Comparison of ENCODE assay signal across 8 cellular contexts in the genomic region with DNA sequence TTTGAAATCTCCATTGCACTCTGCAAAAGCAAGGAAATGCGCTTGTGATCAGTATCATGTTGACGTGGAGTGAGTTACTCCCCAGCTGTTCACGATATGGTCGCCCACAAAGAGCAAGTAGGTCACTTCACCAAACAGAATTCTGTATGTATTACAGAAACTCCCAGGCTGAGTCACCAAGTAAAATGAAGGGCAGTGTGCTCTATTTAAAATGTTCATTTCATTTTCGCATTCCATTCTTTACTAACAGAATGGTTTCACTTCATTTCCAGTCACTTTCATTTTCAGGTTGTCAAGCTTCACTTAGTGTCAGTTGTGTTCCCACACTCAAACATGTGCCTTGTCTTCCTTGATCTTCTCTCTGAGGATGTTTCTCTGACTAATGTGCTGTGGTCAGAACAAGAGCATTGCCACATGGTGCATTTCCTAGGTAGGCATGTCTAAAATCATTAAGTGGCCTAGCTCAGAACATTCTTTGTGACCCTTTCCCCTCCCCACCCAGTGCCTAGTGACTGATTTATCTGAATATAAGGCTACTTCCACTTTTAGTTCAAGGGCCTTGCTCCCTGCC.
DNase-seq lines count a peak whose midpoint lies in the region; ATAC-seq and TF ChIP-seq lines count a peak whose summit lies in the region.

No MANE protein-coding gene starts in this region.

- TF ChIP-seq CTCF in AG10803 (conservative IDR thresholded peaks at IDR 0.05; ENCODE audit: low read length): no peak
- no peak for TF ChIP-seq CTCF in choroid plexus epithelial cell (conservative IDR thresholded peaks at IDR 0.05; ENCODE audit: low read depth, low read length)
- TF ChIP-seq CTCF in mesothelial cell of epicardium (IDR thresholded peaks at IDR 0.05; ENCODE audit: unreplicated experiment): no peak

- H3K4me3 ChIP-seq in AG10803 (ENCODE audit: low read length) (peak overlapping the region; percentile 13), choroid plexus epithelial cell (ENCODE audit: low read depth, low read length) (no peak overlapping the region)

- peak overlapping the region; percentile 87 for H3K27ac Mint-ChIP-seq in mesothelial cell of epicardium

- DNase-seq in AG10803 (ENCODE audit: low read depth): peak; percentile 96
- DNase-seq in T-helper 1 cell: peak; percentile 4 to 87 (median 9)
- peak; percentile 98 for DNase-seq in choroid plexus epithelial cell (ENCODE audit: low read depth)
- no peak for DNase-seq in mesothelial cell of epicardium (ENCODE audit: low spot score in 2 of 2, unreplicated experiment in 2 of 2)
- peak; percentile 33 for DNase-seq in superior temporal gyrus (ENCODE audit: extremely low spot score)
- DNase-seq in NCI-H1930 (lab: John Stamatoyannopoulos, UW): no peak

- H3K4me1 Mint-ChIP-seq in mesothelial cell of epicardium: peaks cover 40% of the 10 kb centered on the region

- no peaks in the 10 kb centered on the region for H3K27me3 Mint-ChIP-seq in mesothelial cell of epicardium (ENCODE audit: low read depth)

- H3K36me3 Mint-ChIP-seq in mesothelial cell of epicardium: peaks cover 4% of the 10 kb centered on the region

- no peak overlapping the region for H3K4me3 Mint-ChIP-seq in mesothelial cell of epicardium

- ATAC-seq in GM19043 (IDR thresholded peaks at IDR 0.05; ENCODE audit: low read depth, unreplicated experiment) (peak; percentile 84), HG03196 (IDR thresholded peaks at IDR 0.05; ENCODE audit: unreplicated experiment) (peak; percentile 88)

- H3K9me3 Mint-ChIP-seq in mesothelial cell of epicardium: peaks cover 17% of the 10 kb centered on the region

Comparison
In these comparisons a context has a peak if more than half of its experiments do, and no peak if none do; other contexts are left out.
1. DNase-seq: peak in AG10803 (single experiment), T-helper 1 cell (5 of 5), choroid plexus epithelial cell (single experiment) and superior temporal gyrus (single experiment); none in mesothelial cell of epicardium (0 of 2) and NCI-H1930 (0 of 2).